Comparison of ENCODE assay signal across 8 cellular contexts in the genomic region with DNA sequence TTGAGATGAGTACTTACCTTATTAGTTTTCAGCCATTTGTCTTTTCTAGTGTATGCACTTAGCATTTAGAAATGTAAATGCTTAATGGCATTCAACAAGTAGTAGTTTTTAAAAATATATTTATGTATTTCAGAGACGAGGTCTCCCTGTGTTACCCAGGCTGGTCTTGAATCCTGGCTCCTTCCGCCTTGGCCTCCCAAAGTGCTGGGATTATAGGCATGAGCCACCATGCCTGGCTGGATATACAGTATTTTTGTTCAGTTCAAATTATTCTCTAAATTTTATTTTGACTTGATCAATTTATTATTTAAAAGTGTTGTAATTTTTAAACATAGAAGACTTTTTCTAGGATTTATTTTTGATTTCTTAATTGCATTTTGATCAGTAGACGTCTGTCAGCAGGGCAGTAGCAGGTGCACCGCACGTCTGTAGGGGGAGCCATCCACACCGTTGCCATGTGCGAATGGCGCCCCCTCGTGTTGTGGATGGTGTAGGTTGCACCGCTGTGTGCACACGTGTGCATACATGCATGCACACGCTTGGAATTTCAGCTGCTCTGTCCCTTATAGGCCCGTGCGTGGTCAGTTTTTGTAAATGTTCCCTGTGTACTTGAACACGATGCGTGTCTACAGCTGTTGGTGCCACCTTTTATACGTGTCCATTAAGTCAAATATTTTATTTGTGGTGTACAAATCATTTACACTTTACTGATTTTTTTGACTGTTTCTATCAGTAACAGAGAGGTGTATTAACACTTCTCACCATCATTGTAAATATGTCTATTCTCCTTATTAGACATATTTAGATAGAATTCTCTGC. TPM values are rescaled to one million over a fixed set of nuclear protein-coding genes. Genes with fewer than 3 reads are reported as not detected.
DNase-seq lines count a peak whose midpoint lies in the region; ATAC-seq and TF ChIP-seq lines count a peak whose summit lies in the region.

No MANE protein-coding gene starts in this region.

- H3K27me3 Mint-ChIP-seq in H9 (ENCODE audit: low read depth): peaks cover 31% of the 10 kb centered on the region
- no peaks in the 10 kb centered on the region for H3K27me3 Mint-ChIP-seq in T-helper 2 cell treated with Interferon-gamma antibody and Interleukin-4, amounts not matched to agents 5 μg/mL and 100 μg/mL, for 36 hours (ENCODE audit: low read depth)

- intact Hi-C loops in adrenal gland (cut with DNase I) (loop anchor here in 1 of 2 donors (2.0 kb wide), 1 partner anchor 148 kb away; no protein-coding TSS in a partner anchor), sciatic nerve (cut with DNase I) (loop anchor here (10.0 kb wide), 1 partner anchor 150 kb away; no protein-coding TSS in a partner anchor)

- H3K4me1 ChIP-seq in H9 (ENCODE audit: insufficient read depth, low read length) (no peaks in the 10 kb centered on the region), adrenal gland (replicated peaks in 1 of 2) (no peaks in the 10 kb centered on the region), right atrium auricular region (no peaks in the 10 kb centered on the region)

- H3K4me3 Mint-ChIP-seq in H9: no peak overlapping the region
- no peak overlapping the region for H3K4me3 Mint-ChIP-seq in T-helper 2 cell treated with Interferon-gamma antibody and Interleukin-4, amounts not matched to agents 5 μg/mL and 100 μg/mL, for 36 hours

- no peak overlapping the region for H2AFZ ChIP-seq in H9 (ENCODE audit: low read length)

- no peak overlapping the region for H4K91ac ChIP-seq in H9 (ENCODE audit: insufficient read length, low read depth, low read length)

- no peaks in the 10 kb centered on the region for H4K20me1 ChIP-seq in H9 (ENCODE audit: control insufficient read depth, insufficient read depth, insufficient read length)

- H3K27me3 ChIP-seq in H9 (ENCODE audit: insufficient read depth, low read length) (no peaks in the 10 kb centered on the region), adrenal gland (no peaks in the 10 kb centered on the region), right atrium auricular region (no peaks in the 10 kb centered on the region)

- H3K14ac ChIP-seq in H9 (ENCODE audit: insufficient read depth, low read length): no peak overlapping the region

- no peak overlapping the region for H3K56ac ChIP-seq in H9 (ENCODE audit: insufficient read length, low read depth, low read length)

- H3K36me3 Mint-ChIP-seq in H9 (ENCODE audit: insufficient read depth in 1 of 3, low read depth in 3 of 3): no peaks in the 10 kb centered on the region; a peak in 1 of 7 replicates
- peaks cover 10% of the 10 kb centered on the region for H3K36me3 Mint-ChIP-seq in T-helper 2 cell treated with Interferon-gamma antibody and Interleukin-4, amounts not matched to agents 5 μg/mL and 100 μg/mL, for 36 hours (ENCODE audit: low read depth)

- H3K4me2 ChIP-seq in H9 (ENCODE audit: insufficient read depth, insufficient read length, low read length): no peak overlapping the region

- no peak overlapping the region for H3T11ph ChIP-seq in H9 (ENCODE audit: low read length)

- H3K23me2 ChIP-seq in H9 (ENCODE audit: insufficient read length, low read depth, low read length, poor library complexity, severe bottlenecking): no peaks in the 10 kb centered on the region

- no peaks in the 10 kb centered on the region for H3K9me3 ChIP-seq in H9 (ENCODE audit: control insufficient read depth, low read depth, low read length)
- no peaks in the 10 kb centered on the region for H3K9me3 ChIP-seq in adrenal gland (replicated peaks in 1 of 3)
- H3K9me3 ChIP-seq in right atrium auricular region: no peaks in the 10 kb centered on the region

- H3K9me3 Mint-ChIP-seq in H9: no peaks in the 10 kb centered on the region
- H3K9me3 Mint-ChIP-seq in T-helper 2 cell treated with Interferon-gamma antibody and Interleukin-4, amounts not matched to agents 5 μg/mL and 100 μg/mL, for 36 hours: no peaks in the 10 kb centered on the region

- no peak for TF ChIP-seq POLR2A in adrenal gland (IDR thresholded peaks at IDR 0.05)

- no peak overlapping the region for H2BK20ac ChIP-seq in H9 (ENCODE audit: low read depth, low read length, poor library complexity, severe bottlenecking)

- DNase-seq in D341Med (ENCODE audit: low spot score): peak; percentile 95
- DNase-seq in H9: peak; percentile 93
- DNase-seq in NCI-H1436 treated with DMSO at 0.1 percent for 48 hours (lab: John Stamatoyannopoulos, UW): peak; percentile 8
- DNase-seq in T-helper 2 cell treated with Interferon-gamma antibody and Interleukin-4, amounts not matched to agents 5 μg/mL and 100 μg/mL, for 36 hours (ENCODE audit: low spot score): peak; percentile 82
- peak; percentile 84 to 94 (median 88) for DNase-seq in adrenal gland
- DNase-seq in right atrium auricular region (ENCODE audit: low spot score): peak; percentile 65
- peak; percentile 88 for DNase-seq in sciatic nerve (ENCODE audit: low spot score)
- no peak for DNase-seq in NCI-H2029 treated with DMSO at 0.1 percent for 48 hours (lab: John Stamatoyannopoulos, UW)

- H3K27ac ChIP-seq in H9 (ENCODE audit: insufficient read length, low read depth, low read length) (no peak overlapping the region), adrenal gland (no peak overlapping the region), right atrium auricular region (no peak overlapping the region)

- peak; percentile 88 for ATAC-seq in sciatic nerve

- no peak overlapping the region for H3K9ac ChIP-seq in H9 (ENCODE audit: extremely low read depth, insufficient read length, low read length)

- H3K4me3 ChIP-seq in adrenal gland (no peak overlapping the region), right atrium auricular region (no peak overlapping the region)

- WGBS in H9 (ENCODE audit: extremely low coverage, insufficient read length, low lambda C conversion rate): no CpG with 5 or more reads among the region's 17 CpGs
- WGBS in adrenal gland, 4 donors: 23 to 29% (median 27%) methylated on average over 17 of the region's 17 CpGs

- no peak overlapping the region for H2AK5ac ChIP-seq in H9 (ENCODE audit: insufficient read length, low read length)

- TF ChIP-seq CTCF in H9 (conservative IDR thresholded peaks at IDR 0.05): peak; percentile 100
- peak; percentile 95 to 100 (median 99) for TF ChIP-seq CTCF in adrenal gland (IDR thresholded peaks at IDR 0.05)
- peak; percentile 60 to 87 for TF ChIP-seq CTCF in right atrium auricular region (IDR thresholded peaks at IDR 0.05)

- H3K4ac ChIP-seq in H9 (ENCODE audit: low read depth, low read length): no peak overlapping the region

- H3K79me1 ChIP-seq in H9 (ENCODE audit: insufficient read depth, low read depth, low read length, poor library complexity, severe bottlenecking): no peaks in the 10 kb centered on the region

- no peak overlapping the region for H3K23ac ChIP-seq in H9 (ENCODE audit: insufficient read length, low read depth, low read length)

- H3K36me3 ChIP-seq in adrenal gland (replicated peaks in 1 of 2) (no peaks in the 10 kb centered on the region), right atrium auricular region (no peaks in the 10 kb centered on the region)

- no peak overlapping the region for H4K5ac ChIP-seq in H9 (ENCODE audit: insufficient read length, low read depth, low read length)

- H3K18ac ChIP-seq in H9 (ENCODE audit: insufficient read length, low read depth, low read length): no peak overlapping the region

- H3K4me1 Mint-ChIP-seq in H9: peaks cover 2 to 12% of the 10 kb centered on the region in 2 experiments
- peaks cover 9% of the 10 kb centered on the region for H3K4me1 Mint-ChIP-seq in T-helper 2 cell treated with Interferon-gamma antibody and Interleukin-4, amounts not matched to agents 5 μg/mL and 100 μg/mL, for 36 hours (ENCODE audit: low read depth)

- H2BK120ac ChIP-seq in H9 (ENCODE audit: low read depth, low read length, poor library complexity, severe bottlenecking): no peak overlapping the region

- no peak overlapping the region for H4K8ac ChIP-seq in H9 (replicated peaks; ENCODE audit: insufficient read length, low read depth, low read length)

- no peak overlapping the region for H3K27ac Mint-ChIP-seq in H9
- H3K27ac Mint-ChIP-seq in T-helper 2 cell treated with Interferon-gamma antibody and Interleukin-4, amounts not matched to agents 5 μg/mL and 100 μg/mL, for 36 hours: no peak overlapping the region

- H2BK5ac ChIP-seq in H9 (ENCODE audit: insufficient read length, low read length): no peak overlapping the region

- no peaks in the 10 kb centered on the region for H3K79me2 ChIP-seq in H9 (ENCODE audit: insufficient read depth, low read length)

- H2BK15ac ChIP-seq in H9 (ENCODE audit: low read depth, low read length): no peak overlapping the region

- no peak overlapping the region for H2BK12ac ChIP-seq in H9 (ENCODE audit: insufficient read length, low read depth, low read length)

RNA-seq across cellular contexts. Expression of a gene that starts 30.6 kb away (rescaled TPM):
- 24.3 and 25.1 TPM in 2 replicates for total RNA-seq in H9 (2021)
- total RNA-seq in adrenal gland: 10 to 100 TPM; 27.5 to 53.3 (median 34.3) TPM
- 10 to 100 TPM in 2 of 3 donors, 1 to 10 TPM in 1; 9.7 to 26.4 (median 24.6) TPM for polyA plus RNA-seq in adrenal gland
- total RNA-seq in right atrium auricular region: 10 to 100 TPM; 19.9 to 22.6 TPM
- total RNA-seq in sciatic nerve: 35.7 TPM
